ENCODE assay signal across 8 cellular contexts in the genomic region with DNA sequence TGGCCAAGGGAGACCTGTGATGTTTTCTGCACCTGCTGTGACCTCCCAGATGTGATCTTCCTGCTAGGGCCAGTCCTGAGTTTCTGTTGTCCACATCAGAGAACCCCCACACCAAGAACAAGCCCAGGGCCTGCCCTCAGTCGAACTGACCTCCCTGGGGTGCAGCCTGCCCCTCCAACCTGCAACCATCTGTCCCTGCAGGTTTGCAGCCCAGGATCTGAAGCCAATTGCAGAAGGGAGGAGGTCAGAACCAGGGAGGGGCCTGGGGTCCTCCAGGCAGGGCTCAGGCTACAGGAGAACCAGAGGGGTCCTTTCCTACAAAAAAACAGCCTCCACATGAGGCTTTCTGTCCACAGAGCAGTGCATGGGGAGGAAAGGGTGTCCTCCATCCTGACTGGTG. TPM values are rescaled to one million over a fixed set of nuclear protein-coding genes. Genes with fewer than 3 reads are reported as not detected.
A peak's percentile ranks its signal among the peaks of the same experiment; 100 is the strongest.
DNase-seq lines count a peak whose midpoint lies in the region; ATAC-seq and TF ChIP-seq lines count a peak whose summit lies in the region.

No MANE protein-coding gene starts in this region.

- H3K27ac ChIP-seq in iPS-20b (ENCODE audit: low read length) = no peak overlapping the region
- H3K27ac ChIP-seq in stomach = peak overlapping the region in 3 of 5 donors; percentile 93 to 97 (median 94)

- H3K4me1 Mint-ChIP-seq in activated CD8-positive, alpha-beta T cell treated with anti-CD3 and anti-CD28 coated beads for 36 hours (ENCODE audit: low read depth) = peaks cover 9% of the 10 kb centered on the region

- no peak overlapping the region for H3K27ac Mint-ChIP-seq in activated CD8-positive, alpha-beta T cell treated with anti-CD3 and anti-CD28 coated beads for 36 hours

- peak; percentile 13 for DNase-seq in NCI-H82 (lab: John Stamatoyannopoulos, UW)
- no peak for DNase-seq in NCI-H82 treated with DMSO at 0.1 percent for 48 hours (lab: John Stamatoyannopoulos, UW; ENCODE audit: unreplicated experiment)
- no peak for DNase-seq in activated CD8-positive, alpha-beta T cell treated with anti-CD3 and anti-CD28 coated beads for 36 hours
- no peak for DNase-seq in stomach
- DNase-seq in NCI-H2227 treated with DMSO at 0.1 percent for 48 hours (lab: John Stamatoyannopoulos, UW) = no peak
- no peak for DNase-seq in NOMO-1 treated with DMSO at 0.1 percent for 48 hours (lab: John Stamatoyannopoulos, UW; ENCODE audit: unreplicated experiment)

- peak overlapping the region; percentile 50 for H3K4me3 Mint-ChIP-seq in activated CD8-positive, alpha-beta T cell treated with anti-CD3 and anti-CD28 coated beads for 36 hours

- H3K9me3 ChIP-seq in iPS-20b (ENCODE audit: insufficient read depth, low read depth, low read length) (no peaks in the 10 kb centered on the region), stomach (no peaks in the 10 kb centered on the region)

- no peak for TF ChIP-seq EP300 in stomach (IDR thresholded peaks at IDR 0.05)

- WGBS in stomach, 5 donors = 0 to 16% (median 9%) methylated on average over 1 of the region's 1 CpG; no CpG with 5 or more reads in 1 of the 5 donors

- peaks cover 20% of the 10 kb centered on the region for H3K36me3 ChIP-seq in iPS-20b (ENCODE audit: insufficient read depth, low read depth, low read length)
- peaks cover 16 to 17% (median 17%) of the 10 kb centered on the region in 4 donors for H3K36me3 ChIP-seq in stomach

- POLR2A ChIA-PET in activated CD8-positive, alpha-beta T cell treated with anti-CD3 and anti-CD28 coated beads for 36 hours (lab: Charles Lee) = interaction anchor here (0.6 to 2.8 kb wide), 6 partner anchors 11 to 269 kb away, joined by 3 to 17 read pairs (median 3); no protein-coding TSS in a partner anchor

- CTCF ChIA-PET in activated CD8-positive, alpha-beta T cell treated with anti-CD3 and anti-CD28 coated beads for 36 hours (lab: Charles Lee) = interaction anchor here (1.1 to 7.7 kb wide), 8 partner anchors 9 to 120 kb away, joined by 4 to 41 read pairs (median 8); partner anchors contain the start of gene HPX

- H3K9me3 Mint-ChIP-seq in activated CD8-positive, alpha-beta T cell treated with anti-CD3 and anti-CD28 coated beads for 36 hours = no peaks in the 10 kb centered on the region

- H3K4me3 ChIP-seq in iPS-20b (ENCODE audit: low read length) (peak overlapping the region; percentile 90), stomach (peak overlapping the region; percentile 76 to 88 (median 80))

- H3K36me3 Mint-ChIP-seq in activated CD8-positive, alpha-beta T cell treated with anti-CD3 and anti-CD28 coated beads for 36 hours (ENCODE audit: low read depth) = peaks cover 8% of the 10 kb centered on the region

- no peak for TF ChIP-seq CTCF in activated CD8-positive, alpha-beta T cell treated with anti-CD3 and anti-CD28 coated beads for 36 hours (IDR thresholded peaks at IDR 0.05)
- no peak for TF ChIP-seq CTCF in stomach (IDR thresholded peaks at IDR 0.05)

- H3K27me3 ChIP-seq in iPS-20b (ENCODE audit: insufficient read depth, low read length) (peaks cover 8% of the 10 kb centered on the region), stomach (no peaks in the 10 kb centered on the region)

- ATAC-seq in activated CD8-positive, alpha-beta T cell treated with anti-CD3 and anti-CD28 coated beads for 36 hours = no peak
- no peak for ATAC-seq in HG03469 (IDR thresholded peaks at IDR 0.05; ENCODE audit: unreplicated experiment)

- H3K27me3 Mint-ChIP-seq in activated CD8-positive, alpha-beta T cell treated with anti-CD3 and anti-CD28 coated beads for 36 hours = no peaks in the 10 kb centered on the region

- H3K4me1 ChIP-seq in iPS-20b (ENCODE audit: insufficient read depth, low read length) (peaks cover 25% of the 10 kb centered on the region), stomach (peaks cover 30 to 74% (median 62%) of the 10 kb centered on the region in 4 donors)

- no peak for TF ChIP-seq POLR2A in stomach (IDR thresholded peaks at IDR 0.05)

- intact Hi-C loops in activated CD8-positive, alpha-beta T cell treated with anti-CD3 and anti-CD28 coated beads for 36 hours (cut with micrococcal nuclease) = no loop called here
- intact Hi-C loops in stomach (cut with DNase I; ENCODE audit: low total_unique reads) = no loop called here

- no peak overlapping the region for H3K9ac ChIP-seq in iPS-20b (ENCODE audit: low read depth, low read length)

RNA-seq across cellular contexts. Expression of gene TRIM3, which starts 0.8 kb away (rescaled TPM):
- total RNA-seq in activated CD8-positive, alpha-beta T cell treated with anti-CD3 and anti-CD28 coated beads for 36 hours = 1 to 10 TPM; 4.4 to 5.5 TPM
- 100 to 1,000 TPM in 1 of 5 donors, 10 to 100 TPM in 4; 10.9 to 474 (median 34.2) TPM for total RNA-seq in stomach
- polyA plus RNA-seq in stomach = 10 to 100 TPM; 12.8 to 50.1 (median 16.7) TPM

RNA-seq across cellular contexts. Expression of gene ARFIP2, which starts 8.2 kb away (rescaled TPM):
- 10 to 100 TPM; 36.9 to 38.3 TPM for total RNA-seq in activated CD8-positive, alpha-beta T cell treated with anti-CD3 and anti-CD28 coated beads for 36 hours
- 10 to 100 TPM; 44.0 to 91.1 (median 76.4) TPM for total RNA-seq in stomach
- 10 to 100 TPM; 44.8 to 69.7 (median 52.0) TPM for polyA plus RNA-seq in stomach

RNA-seq across cellular contexts. Expression of gene TIMM10B, which starts 8.4 kb away (rescaled TPM):
- total RNA-seq in activated CD8-positive, alpha-beta T cell treated with anti-CD3 and anti-CD28 coated beads for 36 hours = 10 to 100 TPM; 40.6 to 43.0 TPM
- 100 to 1,000 TPM in 1 of 5 donors, 10 to 100 TPM in 3, 1 to 10 TPM in 1; 9.3 to 103 (median 25.9) TPM for total RNA-seq in stomach
- polyA plus RNA-seq in stomach = 10 to 100 TPM; 14.9 to 25.8 (median 25.3) TPM

RNA-seq across cellular contexts. Expression of gene DNHD1, which starts 24.1 kb away (rescaled TPM):
- 10 to 100 TPM; 27.5 to 28.2 TPM for total RNA-seq in activated CD8-positive, alpha-beta T cell treated with anti-CD3 and anti-CD28 coated beads for 36 hours
- 10 to 100 TPM; 10.6 to 45.1 (median 24.0) TPM for total RNA-seq in stomach
- 1 to 10 TPM; 1.8 to 4.8 (median 2.6) TPM for polyA plus RNA-seq in stomach

RNA-seq across cellular contexts. Expression of gene HPX, which starts 32.1 kb away (rescaled TPM):
- total RNA-seq in activated CD8-positive, alpha-beta T cell treated with anti-CD3 and anti-CD28 coated beads for 36 hours = not detected
- total RNA-seq in stomach = 10 to 100 TPM in 1 of 5 donors, not detected in 4; 27.2 TPM
- 1 to 10 TPM in 2 of 3 donors, under 1 TPM in 1; 0.31 to 2.0 (median 1.5) TPM for polyA plus RNA-seq in stomach
